1 cellular context compared by ENCODE assay signal in the genomic region with DNA sequence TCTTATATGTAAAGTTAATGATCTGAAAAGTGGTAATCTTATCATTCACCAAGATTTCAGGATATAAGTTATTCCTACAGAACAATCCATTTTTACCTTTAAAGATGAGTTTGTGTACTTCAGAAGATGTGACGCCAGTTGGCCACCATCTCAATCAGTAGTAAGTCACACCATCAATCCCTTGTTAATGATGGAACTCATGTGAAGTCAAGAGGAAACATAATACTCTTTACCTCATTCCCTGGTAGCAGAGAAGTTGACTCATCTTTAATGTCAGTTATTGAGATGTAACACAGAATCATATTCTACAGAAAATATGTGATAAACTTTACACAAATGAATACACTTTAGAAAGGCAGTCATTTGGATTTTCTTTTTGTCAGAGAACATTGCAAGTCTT.
TF ChIP-seq lines count a peak whose summit lies in the region.

No MANE protein-coding gene starts in this region.

TF ChIP-seq in SK-N-SH treated with all-trans-retinoic acid at 6 μM for 48 hours, 23 proteins besides CTCF, POLR2A, EP300 and RAD21 (continued from another document):
- no peak for TF ChIP-seq ESRRG (CRISPR knock-in tag; IDR thresholded peaks at IDR 0.05)
- peak; percentile 29; the same call in 1 of the 2 replicates for TF ChIP-seq TOX (CRISPR knock-in tag; IDR thresholded peaks at IDR 0.05; ENCODE audit: borderline replicate concordance)
